ENCODE assay signal across 1 cellular context in the genomic region with DNA sequence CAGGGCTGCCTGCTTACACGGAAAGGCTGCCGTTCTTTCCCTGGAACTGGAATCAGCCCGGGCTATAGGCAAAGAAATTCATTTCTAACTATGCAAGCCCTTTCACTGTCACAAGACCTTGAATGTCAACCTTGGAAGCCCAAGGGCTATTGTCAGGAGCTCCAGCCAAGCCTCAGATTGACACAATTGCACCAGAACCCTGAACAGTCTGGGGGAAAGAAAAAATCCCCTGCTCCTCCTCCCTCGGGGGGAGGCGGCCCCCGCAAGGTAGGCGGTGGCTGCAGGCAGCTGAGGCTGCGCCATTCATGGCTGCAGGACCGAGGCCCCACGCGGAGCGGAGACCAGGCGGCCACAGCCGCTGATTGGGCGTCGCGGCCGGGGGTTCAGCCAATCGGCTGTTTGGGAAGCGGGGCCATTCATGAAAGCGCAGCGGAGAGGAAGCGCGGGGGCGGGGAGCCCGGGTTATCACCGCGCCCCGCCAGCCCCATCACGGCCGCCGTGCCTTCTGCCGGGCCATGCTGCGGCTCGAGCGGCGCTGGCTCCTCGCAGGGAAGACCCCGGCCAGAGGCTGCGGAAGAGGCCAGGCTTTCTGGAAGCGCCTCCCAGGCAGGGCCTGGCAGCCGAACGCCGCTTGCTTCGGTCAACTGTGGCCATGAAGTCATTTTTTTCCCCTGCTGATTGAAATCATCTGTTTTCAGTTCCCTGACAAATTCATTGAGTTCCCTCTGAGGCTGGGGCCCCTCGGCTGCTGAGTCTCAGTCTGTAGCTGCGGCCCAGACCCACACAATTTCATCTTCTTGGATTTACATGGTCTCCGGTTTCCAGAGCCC.
TF ChIP-seq lines count a peak whose summit lies in the region.

No MANE protein-coding gene starts in this region.

TF ChIP-seq in GM12878, 131 proteins besides CTCF, POLR2A, EP300 and RAD21 (continued from another document and continues in another):
- TF ChIP-seq, protein P1, sequence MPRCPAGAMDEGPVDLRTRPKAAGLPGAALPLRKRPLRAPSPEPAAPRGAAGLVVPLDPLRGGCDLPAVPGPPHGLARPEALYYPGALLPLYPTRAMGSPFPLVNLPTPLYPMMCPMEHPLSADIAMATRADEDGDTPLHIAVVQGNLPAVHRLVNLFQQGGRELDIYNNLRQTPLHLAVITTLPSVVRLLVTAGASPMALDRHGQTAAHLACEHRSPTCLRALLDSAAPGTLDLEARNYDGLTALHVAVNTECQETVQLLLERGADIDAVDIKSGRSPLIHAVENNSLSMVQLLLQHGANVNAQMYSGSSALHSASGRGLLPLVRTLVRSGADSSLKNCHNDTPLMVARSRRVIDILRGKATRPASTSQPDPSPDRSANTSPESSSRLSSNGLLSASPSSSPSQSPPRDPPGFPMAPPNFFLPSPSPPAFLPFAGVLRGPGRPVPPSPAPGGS (IDR thresholded peaks at IDR 0.05; ENCODE audit: borderline replicate concordance, insufficient read depth, low read depth, low read length, poor library complexity, severe bottlenecking), result no peak
- TF ChIP-seq HDAC2 (IDR thresholded peaks at IDR 0.05) (no peak), STAT1 (conservative IDR thresholded peaks at IDR 0.05) (no peak), SP1 (IDR thresholded peaks at IDR 0.05; ENCODE audit: low read depth, low read length) (peak; percentile 28), ZSCAN29 (IDR thresholded peaks at IDR 0.05) (no peak), RB1 (IDR thresholded peaks at IDR 0.05; ENCODE audit: borderline replicate concordance) (no peak), POLR2AphosphoS5 (IDR thresholded peaks at IDR 0.05; ENCODE audit: low read length) (0 out of 2 replicates have a peak, but pooled peaks have one; percentile 49), BMI1 (IDR thresholded peaks at IDR 0.05; ENCODE audit: borderline replicate concordance) (no peak), PAX5 (IDR thresholded peaks at IDR 0.05; ENCODE audit: borderline replicate concordance, low read depth, low read length) (peak; percentile 57; the same call in 1 of the 2 replicates), NFIC (IDR thresholded peaks at IDR 0.05; ENCODE audit: low read depth, low read length) (peak; percentile 53; the same call in 1 of the 2 replicates), ZNF207 (IDR thresholded peaks at IDR 0.05; ENCODE audit: borderline replicate concordance) (peak; percentile 67; the same call in 1 of the 2 replicates), HDGF (IDR thresholded peaks at IDR 0.05) (peak; percentile 84; the same call in 1 of the 2 replicates), PML (IDR thresholded peaks at IDR 0.05; ENCODE audit: low read length) (no peak), MEF2A (IDR thresholded peaks at IDR 0.05; ENCODE audit: insufficient read depth, low read depth, low read length) (no peak)
- TF ChIP-seq, protein P2, sequence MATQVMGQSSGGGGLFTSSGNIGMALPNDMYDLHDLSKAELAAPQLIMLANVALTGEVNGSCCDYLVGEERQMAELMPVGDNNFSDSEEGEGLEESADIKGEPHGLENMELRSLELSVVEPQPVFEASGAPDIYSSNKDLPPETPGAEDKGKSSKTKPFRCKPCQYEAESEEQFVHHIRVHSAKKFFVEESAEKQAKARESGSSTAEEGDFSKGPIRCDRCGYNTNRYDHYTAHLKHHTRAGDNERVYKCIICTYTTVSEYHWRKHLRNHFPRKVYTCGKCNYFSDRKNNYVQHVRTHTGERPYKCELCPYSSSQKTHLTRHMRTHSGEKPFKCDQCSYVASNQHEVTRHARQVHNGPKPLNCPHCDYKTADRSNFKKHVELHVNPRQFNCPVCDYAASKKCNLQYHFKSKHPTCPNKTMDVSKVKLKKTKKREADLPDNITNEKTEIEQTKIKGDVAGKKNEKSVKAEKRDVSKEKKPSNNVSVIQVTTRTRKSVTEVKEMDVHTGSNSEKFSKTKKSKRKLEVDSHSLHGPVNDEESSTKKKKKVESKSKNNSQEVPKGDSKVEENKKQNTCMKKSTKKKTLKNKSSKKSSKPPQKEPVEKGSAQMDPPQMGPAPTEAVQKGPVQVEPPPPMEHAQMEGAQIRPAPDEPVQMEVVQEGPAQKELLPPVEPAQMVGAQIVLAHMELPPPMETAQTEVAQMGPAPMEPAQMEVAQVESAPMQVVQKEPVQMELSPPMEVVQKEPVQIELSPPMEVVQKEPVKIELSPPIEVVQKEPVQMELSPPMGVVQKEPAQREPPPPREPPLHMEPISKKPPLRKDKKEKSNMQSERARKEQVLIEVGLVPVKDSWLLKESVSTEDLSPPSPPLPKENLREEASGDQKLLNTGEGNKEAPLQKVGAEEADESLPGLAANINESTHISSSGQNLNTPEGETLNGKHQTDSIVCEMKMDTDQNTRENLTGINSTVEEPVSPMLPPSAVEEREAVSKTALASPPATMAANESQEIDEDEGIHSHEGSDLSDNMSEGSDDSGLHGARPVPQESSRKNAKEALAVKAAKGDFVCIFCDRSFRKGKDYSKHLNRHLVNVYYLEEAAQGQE (IDR thresholded peaks at IDR 0.05; ENCODE audit: low read depth, low read length), result no peak
- TF ChIP-seq, protein P3, sequence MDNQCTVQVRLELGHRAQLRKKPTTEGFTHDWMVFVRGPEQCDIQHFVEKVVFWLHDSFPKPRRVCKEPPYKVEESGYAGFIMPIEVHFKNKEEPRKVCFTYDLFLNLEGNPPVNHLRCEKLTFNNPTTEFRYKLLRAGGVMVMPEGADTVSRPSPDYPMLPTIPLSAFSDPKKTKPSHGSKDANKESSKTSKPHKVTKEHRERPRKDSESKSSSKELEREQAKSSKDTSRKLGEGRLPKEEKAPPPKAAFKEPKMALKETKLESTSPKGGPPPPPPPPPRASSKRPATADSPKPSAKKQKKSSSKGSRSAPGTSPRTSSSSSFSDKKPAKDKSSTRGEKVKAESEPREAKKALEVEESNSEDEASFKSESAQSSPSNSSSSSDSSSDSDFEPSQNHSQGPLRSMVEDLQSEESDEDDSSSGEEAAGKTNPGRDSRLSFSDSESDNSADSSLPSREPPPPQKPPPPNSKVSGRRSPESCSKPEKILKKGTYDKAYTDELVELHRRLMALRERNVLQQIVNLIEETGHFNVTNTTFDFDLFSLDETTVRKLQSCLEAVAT (IDR thresholded peaks at IDR 0.05), result 0 out of 2 replicates have a peak, but pooled peaks have one; percentile 36
- TF ChIP-seq, protein P4, sequence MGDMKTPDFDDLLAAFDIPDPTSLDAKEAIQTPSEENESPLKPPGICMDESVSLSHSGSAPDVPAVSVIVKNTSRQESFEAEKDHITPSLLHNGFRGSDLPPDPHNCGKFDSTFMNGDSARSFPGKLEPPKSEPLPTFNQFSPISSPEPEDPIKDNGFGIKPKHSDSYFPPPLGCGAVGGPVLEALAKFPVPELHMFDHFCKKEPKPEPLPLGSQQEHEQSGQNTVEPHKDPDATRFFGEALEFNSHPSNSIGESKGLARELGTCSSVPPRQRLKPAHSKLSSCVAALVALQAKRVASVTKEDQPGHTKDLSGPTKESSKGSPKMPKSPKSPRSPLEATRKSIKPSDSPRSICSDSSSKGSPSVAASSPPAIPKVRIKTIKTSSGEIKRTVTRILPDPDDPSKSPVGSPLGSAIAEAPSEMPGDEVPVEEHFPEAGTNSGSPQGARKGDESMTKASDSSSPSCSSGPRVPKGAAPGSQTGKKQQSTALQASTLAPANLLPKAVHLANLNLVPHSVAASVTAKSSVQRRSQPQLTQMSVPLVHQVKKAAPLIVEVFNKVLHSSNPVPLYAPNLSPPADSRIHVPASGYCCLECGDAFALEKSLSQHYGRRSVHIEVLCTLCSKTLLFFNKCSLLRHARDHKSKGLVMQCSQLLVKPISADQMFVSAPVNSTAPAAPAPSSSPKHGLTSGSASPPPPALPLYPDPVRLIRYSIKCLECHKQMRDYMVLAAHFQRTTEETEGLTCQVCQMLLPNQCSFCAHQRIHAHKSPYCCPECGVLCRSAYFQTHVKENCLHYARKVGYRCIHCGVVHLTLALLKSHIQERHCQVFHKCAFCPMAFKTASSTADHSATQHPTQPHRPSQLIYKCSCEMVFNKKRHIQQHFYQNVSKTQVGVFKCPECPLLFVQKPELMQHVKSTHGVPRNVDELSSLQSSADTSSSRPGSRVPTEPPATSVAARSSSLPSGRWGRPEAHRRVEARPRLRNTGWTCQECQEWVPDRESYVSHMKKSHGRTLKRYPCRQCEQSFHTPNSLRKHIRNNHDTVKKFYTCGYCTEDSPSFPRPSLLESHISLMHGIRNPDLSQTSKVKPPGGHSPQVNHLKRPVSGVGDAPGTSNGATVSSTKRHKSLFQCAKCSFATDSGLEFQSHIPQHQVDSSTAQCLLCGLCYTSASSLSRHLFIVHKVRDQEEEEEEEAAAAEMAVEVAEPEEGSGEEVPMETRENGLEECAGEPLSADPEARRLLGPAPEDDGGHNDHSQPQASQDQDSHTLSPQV (IDR thresholded peaks at IDR 0.05), result no peak
- TF ChIP-seq, protein P5, sequence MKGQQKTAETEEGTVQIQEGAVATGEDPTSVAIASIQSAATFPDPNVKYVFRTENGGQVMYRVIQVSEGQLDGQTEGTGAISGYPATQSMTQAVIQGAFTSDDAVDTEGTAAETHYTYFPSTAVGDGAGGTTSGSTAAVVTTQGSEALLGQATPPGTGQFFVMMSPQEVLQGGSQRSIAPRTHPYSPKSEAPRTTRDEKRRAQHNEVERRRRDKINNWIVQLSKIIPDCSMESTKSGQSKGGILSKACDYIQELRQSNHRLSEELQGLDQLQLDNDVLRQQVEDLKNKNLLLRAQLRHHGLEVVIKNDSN (IDR thresholded peaks at IDR 0.05; ENCODE audit: borderline replicate concordance, extremely low read length, insufficient read depth, low read depth, low read length), result no peak
- TF ChIP-seq, protein P6, sequence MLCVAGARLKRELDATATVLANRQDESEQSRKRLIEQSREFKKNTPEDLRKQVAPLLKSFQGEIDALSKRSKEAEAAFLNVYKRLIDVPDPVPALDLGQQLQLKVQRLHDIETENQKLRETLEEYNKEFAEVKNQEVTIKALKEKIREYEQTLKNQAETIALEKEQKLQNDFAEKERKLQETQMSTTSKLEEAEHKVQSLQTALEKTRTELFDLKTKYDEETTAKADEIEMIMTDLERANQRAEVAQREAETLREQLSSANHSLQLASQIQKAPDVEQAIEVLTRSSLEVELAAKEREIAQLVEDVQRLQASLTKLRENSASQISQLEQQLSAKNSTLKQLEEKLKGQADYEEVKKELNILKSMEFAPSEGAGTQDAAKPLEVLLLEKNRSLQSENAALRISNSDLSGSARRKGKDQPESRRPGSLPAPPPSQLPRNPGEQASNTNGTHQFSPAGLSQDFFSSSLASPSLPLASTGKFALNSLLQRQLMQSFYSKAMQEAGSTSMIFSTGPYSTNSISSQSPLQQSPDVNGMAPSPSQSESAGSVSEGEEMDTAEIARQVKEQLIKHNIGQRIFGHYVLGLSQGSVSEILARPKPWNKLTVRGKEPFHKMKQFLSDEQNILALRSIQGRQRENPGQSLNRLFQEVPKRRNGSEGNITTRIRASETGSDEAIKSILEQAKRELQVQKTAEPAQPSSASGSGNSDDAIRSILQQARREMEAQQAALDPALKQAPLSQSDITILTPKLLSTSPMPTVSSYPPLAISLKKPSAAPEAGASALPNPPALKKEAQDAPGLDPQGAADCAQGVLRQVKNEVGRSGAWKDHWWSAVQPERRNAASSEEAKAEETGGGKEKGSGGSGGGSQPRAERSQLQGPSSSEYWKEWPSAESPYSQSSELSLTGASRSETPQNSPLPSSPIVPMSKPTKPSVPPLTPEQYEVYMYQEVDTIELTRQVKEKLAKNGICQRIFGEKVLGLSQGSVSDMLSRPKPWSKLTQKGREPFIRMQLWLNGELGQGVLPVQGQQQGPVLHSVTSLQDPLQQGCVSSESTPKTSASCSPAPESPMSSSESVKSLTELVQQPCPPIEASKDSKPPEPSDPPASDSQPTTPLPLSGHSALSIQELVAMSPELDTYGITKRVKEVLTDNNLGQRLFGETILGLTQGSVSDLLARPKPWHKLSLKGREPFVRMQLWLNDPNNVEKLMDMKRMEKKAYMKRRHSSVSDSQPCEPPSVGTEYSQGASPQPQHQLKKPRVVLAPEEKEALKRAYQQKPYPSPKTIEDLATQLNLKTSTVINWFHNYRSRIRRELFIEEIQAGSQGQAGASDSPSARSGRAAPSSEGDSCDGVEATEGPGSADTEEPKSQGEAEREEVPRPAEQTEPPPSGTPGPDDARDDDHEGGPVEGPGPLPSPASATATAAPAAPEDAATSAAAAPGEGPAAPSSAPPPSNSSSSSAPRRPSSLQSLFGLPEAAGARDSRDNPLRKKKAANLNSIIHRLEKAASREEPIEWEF (IDR thresholded peaks at IDR 0.05; ENCODE audit: insufficient replicate concordance, low read depth, low read length), result no peak
- TF ChIP-seq, protein P7, sequence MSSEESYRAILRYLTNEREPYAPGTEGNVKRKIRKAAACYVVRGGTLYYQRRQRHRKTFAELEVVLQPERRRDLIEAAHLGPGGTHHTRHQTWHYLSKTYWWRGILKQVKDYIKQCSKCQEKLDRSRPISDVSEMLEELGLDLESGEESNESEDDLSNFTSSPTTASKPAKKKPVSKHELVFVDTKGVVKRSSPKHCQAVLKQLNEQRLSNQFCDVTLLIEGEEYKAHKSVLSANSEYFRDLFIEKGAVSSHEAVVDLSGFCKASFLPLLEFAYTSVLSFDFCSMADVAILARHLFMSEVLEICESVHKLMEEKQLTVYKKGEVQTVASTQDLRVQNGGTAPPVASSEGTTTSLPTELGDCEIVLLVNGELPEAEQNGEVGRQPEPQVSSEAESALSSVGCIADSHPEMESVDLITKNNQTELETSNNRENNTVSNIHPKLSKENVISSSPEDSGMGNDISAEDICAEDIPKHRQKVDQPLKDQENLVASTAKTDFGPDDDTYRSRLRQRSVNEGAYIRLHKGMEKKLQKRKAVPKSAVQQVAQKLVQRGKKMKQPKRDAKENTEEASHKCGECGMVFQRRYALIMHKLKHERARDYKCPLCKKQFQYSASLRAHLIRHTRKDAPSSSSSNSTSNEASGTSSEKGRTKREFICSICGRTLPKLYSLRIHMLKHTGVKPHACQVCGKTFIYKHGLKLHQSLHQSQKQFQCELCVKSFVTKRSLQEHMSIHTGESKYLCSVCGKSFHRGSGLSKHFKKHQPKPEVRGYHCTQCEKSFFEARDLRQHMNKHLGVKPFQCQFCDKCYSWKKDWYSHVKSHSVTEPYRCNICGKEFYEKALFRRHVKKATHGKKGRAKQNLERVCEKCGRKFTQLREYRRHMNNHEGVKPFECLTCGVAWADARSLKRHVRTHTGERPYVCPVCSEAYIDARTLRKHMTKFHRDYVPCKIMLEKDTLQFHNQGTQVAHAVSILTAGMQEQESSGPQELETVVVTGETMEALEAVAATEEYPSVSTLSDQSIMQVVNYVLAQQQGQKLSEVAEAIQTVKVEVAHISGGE (CRISPR knock-in tag; IDR thresholded peaks at IDR 0.05), result no peak
- TF ChIP-seq, protein P8, sequence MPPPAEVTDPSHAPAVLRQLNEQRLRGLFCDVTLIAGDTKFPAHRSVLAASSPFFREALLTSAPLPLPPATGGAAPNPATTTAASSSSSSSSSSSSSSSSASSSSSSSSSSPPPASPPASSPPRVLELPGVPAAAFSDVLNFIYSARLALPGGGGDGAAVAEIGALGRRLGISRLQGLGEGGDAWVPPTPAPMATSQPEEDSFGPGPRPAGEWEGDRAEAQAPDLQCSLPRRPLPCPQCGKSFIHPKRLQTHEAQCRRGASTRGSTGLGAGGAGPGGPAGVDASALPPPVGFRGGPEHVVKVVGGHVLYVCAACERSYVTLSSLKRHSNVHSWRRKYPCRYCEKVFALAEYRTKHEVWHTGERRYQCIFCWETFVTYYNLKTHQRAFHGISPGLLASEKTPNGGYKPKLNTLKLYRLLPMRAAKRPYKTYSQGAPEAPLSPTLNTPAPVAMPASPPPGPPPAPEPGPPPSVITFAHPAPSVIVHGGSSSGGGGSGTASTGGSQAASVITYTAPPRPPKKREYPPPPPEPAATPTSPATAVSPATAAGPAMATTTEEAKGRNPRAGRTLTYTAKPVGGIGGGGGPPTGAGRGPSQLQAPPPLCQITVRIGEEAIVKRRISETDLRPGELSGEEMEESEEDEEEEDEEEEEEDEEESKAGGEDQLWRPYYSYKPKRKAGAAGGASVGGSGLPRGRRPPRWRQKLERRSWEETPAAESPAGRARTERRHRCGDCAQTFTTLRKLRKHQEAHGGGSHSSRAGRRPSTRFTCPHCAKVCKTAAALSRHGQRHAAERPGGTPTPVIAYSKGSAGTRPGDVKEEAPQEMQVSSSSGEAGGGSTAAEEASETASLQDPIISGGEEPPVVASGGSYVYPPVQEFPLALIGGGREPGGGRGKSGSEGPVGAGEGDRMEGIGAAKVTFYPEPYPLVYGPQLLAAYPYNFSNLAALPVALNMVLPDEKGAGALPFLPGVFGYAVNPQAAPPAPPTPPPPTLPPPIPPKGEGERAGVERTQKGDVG (CRISPR knock-in tag; IDR thresholded peaks at IDR 0.05), result no peak
